Comparison of ENCODE assay signal across 16 cellular contexts in the genomic region with DNA sequence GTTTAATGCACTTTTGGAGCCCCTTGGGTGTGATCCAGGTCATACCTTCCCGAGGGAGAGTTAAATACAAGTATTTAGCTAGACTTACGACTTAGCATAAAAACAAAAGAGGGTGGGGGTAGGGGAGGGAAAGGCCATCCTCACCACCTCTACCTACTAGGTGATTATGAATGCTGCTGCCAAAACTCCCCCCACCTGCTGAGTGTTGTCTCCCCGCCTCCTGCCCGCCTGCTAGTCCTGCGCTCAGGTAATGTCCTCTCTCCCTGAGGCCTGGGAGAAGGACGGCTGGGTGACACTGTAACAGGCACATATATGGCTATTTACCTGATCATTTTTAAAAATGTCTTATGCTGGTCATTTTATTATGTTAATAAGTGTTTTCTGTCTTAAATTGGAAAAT. TPM values are rescaled to one million over a fixed set of nuclear protein-coding genes. Genes with fewer than 3 reads are reported as not detected.
"Had no signal": no experiment of that assay in that cellular context is flagged by ENCODE, and none has a peak within 500 bp of the region (broad histone marks: within the 10 kb centered on the region; RNA-seq: fewer than 3 reads in every experiment).

No MANE protein-coding gene starts in this region.

- H3K9me3 ChIP-seq: esophagus muscularis mucosa, heart right ventricle, sigmoid colon, thoracic aorta, upper lobe of left lung had no signal

- DNase-seq: activated CD4-positive, alpha-beta T cell treated with anti-CD3 and anti-CD28 coated beads for 36 hours; activated CD4-positive, alpha-beta T cell treated with anti-CD3 and anti-CD28 coated beads, Interleukin-2, amount 50 U/mL, for 48 hours; activated gamma-delta T cell treated with Interleukin-2 at 50 U/mL for 16 hours; activated T-cell treated with anti-CD3 and anti-CD28 coated beads for 4 hours; cerebellar nuclear complex; effector CD4-positive, alpha-beta T cell; heart right ventricle; natural killer cell; sigmoid colon; stimulated activated CD4-positive, alpha-beta T cell treated with anti-CD3 and anti-CD28 coated beads, Interleukin-4, amount 100 ng/mL, for 24 hours; T-helper 2 cell; upper lobe of left lung had no signal

- H3K27ac ChIP-seq: esophagus muscularis mucosa, heart right ventricle, sigmoid colon, thoracic aorta, upper lobe of left lung had no signal

- H3K4me3 ChIP-seq: esophagus muscularis mucosa, heart right ventricle, lung, sigmoid colon, thoracic aorta, upper lobe of left lung had no signal

- H3K27me3 ChIP-seq: esophagus muscularis mucosa, sigmoid colon, upper lobe of left lung had no signal

- H3K36me3 ChIP-seq: esophagus muscularis mucosa, heart right ventricle, sigmoid colon, thoracic aorta, upper lobe of left lung had no signal

RNA-seq across cellular contexts. Expression of a gene that starts 3.0 kb away (rescaled TPM):
- total RNA-seq: activated CD4-positive, alpha-beta T cell treated with anti-CD3 and anti-CD28 coated beads for 36 hours; activated T-helper 1 cell treated with anti-CD3 and anti-CD28 coated beads, Interleukin-12 subunit alpha, Interleukin-12 subunit beta, Interleukin-2, Interleukin-4 antibody, amounts not matched to agents 30 ng/mL and 10 ng/mL and 1 ng/mL, durations not matched to agents 14 hours and 24 hours and 36 hours had no signal
